19 cellular contexts compared by ENCODE assay signal in genomic region chr21:37670883-37671282, GRCh38.
DNase-seq lines count a peak whose midpoint lies in the region; ATAC-seq and TF ChIP-seq lines count a peak whose summit lies in the region.
"Had no signal": no experiment of that assay in that cellular context is flagged by ENCODE, and none has a peak within 500 bp of the region (broad histone marks: within the 10 kb centered on the region; RNA-seq: fewer than 3 reads in every experiment).

No MANE protein-coding gene starts in this region.

- ATAC-seq in left lung, result peak; percentile 58
- ATAC-seq in stimulated activated memory B cell treated with anti-CD40 and anti-IgM and Interleukin-4, amounts not matched to agents 10 μg/mL and 1 μg/mL and 100 μg/mL, for 72 hours, result no peak
- ATAC-seq: esophagus mucosa had no signal

- peaks cover 0 to 12% of the 10 kb centered on the region in 2 donors for H3K27me3 ChIP-seq in left lung
- H3K27me3 ChIP-seq in tibial artery, result peaks cover 0 to 16% of the 10 kb centered on the region in 2 donors
- H3K27me3 ChIP-seq: SJSA1 had no signal

- H3K36me3 Mint-ChIP-seq in stimulated activated memory B cell treated with anti-CD40 and anti-IgM and Interleukin-4, amounts not matched to agents 10 μg/mL and 1 μg/mL and 100 μg/mL, for 72 hours, result no peaks in the 10 kb centered on the region
- H3K36me3 Mint-ChIP-seq: activated naive CD8-positive, alpha-beta T cell treated with anti-CD3 and anti-CD28 coated beads for 36 hours had no signal

- H3K9me3 Mint-ChIP-seq in stimulated activated memory B cell treated with anti-CD40 and anti-IgM and Interleukin-4, amounts not matched to agents 10 μg/mL and 1 μg/mL and 100 μg/mL, for 72 hours, result no peaks in the 10 kb centered on the region
- H3K9me3 Mint-ChIP-seq: activated CD4-positive, alpha-beta T cell treated with anti-CD3 and anti-CD28 coated beads, Interleukin-2, amount 10 ng/mL, durations not matched to agents 7 days and 5 days; activated naive CD8-positive, alpha-beta T cell treated with anti-CD3 and anti-CD28 coated beads for 36 hours; stimulated activated naive CD8-positive, alpha-beta T cell treated with anti-CD3 and anti-CD28 coated beads, Interleukin-15, Interleukin-2, amounts not matched to agents 100 ng/mL and 50 ng/mL, for 24 hours had no signal

- no peak overlapping the region for H3K27ac Mint-ChIP-seq in stimulated activated memory B cell treated with anti-CD40 and anti-IgM and Interleukin-4, amounts not matched to agents 10 μg/mL and 1 μg/mL and 100 μg/mL, for 72 hours
- H3K27ac Mint-ChIP-seq: activated CD4-positive, alpha-beta T cell treated with anti-CD3 and anti-CD28 coated beads, Interleukin-2, amount 10 ng/mL, durations not matched to agents 7 days and 5 days; activated naive CD8-positive, alpha-beta T cell treated with anti-CD3 and anti-CD28 coated beads for 36 hours; stimulated activated naive CD8-positive, alpha-beta T cell treated with anti-CD3 and anti-CD28 coated beads, Interleukin-15, Interleukin-2, amounts not matched to agents 100 ng/mL and 50 ng/mL, for 24 hours had no signal

- H3K9me3 ChIP-seq in left lung (no peaks in the 10 kb centered on the region), tibial artery (no peaks in the 10 kb centered on the region)
- H3K9me3 ChIP-seq: neutrophil, SJSA1 had no signal

- TF ChIP-seq CTCF in AG09309 (IDR thresholded peaks at IDR 0.05; ENCODE audit: control insufficient read depth, insufficient read depth, low read depth, low read length, missing control alignments) (no peak), left lung (IDR thresholded peaks at IDR 0.05) (no peak), tibial artery (IDR thresholded peaks at IDR 0.05) (no peak)

- H3K27ac ChIP-seq in left lung (no peak overlapping the region), tibial artery (no peak overlapping the region)
- H3K27ac ChIP-seq: neutrophil, SJSA1, skin epidermis had no signal

- H3K4me3 Mint-ChIP-seq in stimulated activated memory B cell treated with anti-CD40 and anti-IgM and Interleukin-4, amounts not matched to agents 10 μg/mL and 1 μg/mL and 100 μg/mL, for 72 hours, result no peak overlapping the region
- H3K4me3 Mint-ChIP-seq: activated CD4-positive, alpha-beta T cell treated with anti-CD3 and anti-CD28 coated beads, Interleukin-2, amount 10 ng/mL, durations not matched to agents 7 days and 5 days; activated naive CD8-positive, alpha-beta T cell treated with anti-CD3 and anti-CD28 coated beads for 36 hours; stimulated activated naive CD8-positive, alpha-beta T cell treated with anti-CD3 and anti-CD28 coated beads, Interleukin-15, Interleukin-2, amounts not matched to agents 100 ng/mL and 50 ng/mL, for 24 hours had no signal

- H3K4me3 ChIP-seq in AG09309 (ENCODE audit: control insufficient read depth, low read depth, low read length), result no peak overlapping the region
- H3K4me3 ChIP-seq in left lung, result no peak overlapping the region
- no peak overlapping the region for H3K4me3 ChIP-seq in tibial artery
- H3K4me3 ChIP-seq: SJSA1, skin epidermis had no signal

- H3K4me1 ChIP-seq in left lung, result peaks cover 3 to 19% of the 10 kb centered on the region in 2 donors
- H3K4me1 ChIP-seq in tibial artery, result peaks cover 0 to 8% (median 2%) of the 10 kb centered on the region in 4 donors

- H3K36me3 ChIP-seq in left lung, result no peaks in the 10 kb centered on the region
- no peaks in the 10 kb centered on the region for H3K36me3 ChIP-seq in tibial artery
- H3K36me3 ChIP-seq: neutrophil, SJSA1 had no signal

- H3K4me1 Mint-ChIP-seq in stimulated activated memory B cell treated with anti-CD40 and anti-IgM and Interleukin-4, amounts not matched to agents 10 μg/mL and 1 μg/mL and 100 μg/mL, for 72 hours, result no peaks in the 10 kb centered on the region
- H3K4me1 Mint-ChIP-seq: activated naive CD8-positive, alpha-beta T cell treated with anti-CD3 and anti-CD28 coated beads for 36 hours had no signal

- H3K27me3 Mint-ChIP-seq in stimulated activated memory B cell treated with anti-CD40 and anti-IgM and Interleukin-4, amounts not matched to agents 10 μg/mL and 1 μg/mL and 100 μg/mL, for 72 hours, result peaks cover 19% of the 10 kb centered on the region

- DNase-seq in AG09309 (ENCODE audit: low read depth) (peak; percentile 32), NCI-H2029 (lab: John Stamatoyannopoulos, UW) (peak; percentile 48), dermis microvascular lymphatic vessel endothelial cell (ENCODE audit: low read depth in 2 of 2) (peak; percentile 9 to 32), left lung (peak in 1 of 2 donors; percentile 49), ecto neural progenitor cell (ENCODE audit: low spot score) (no peak), tibial artery (no peak), SHP77 (lab: John Stamatoyannopoulos, UW) (no peak)
- DNase-seq: activated CD4-positive, alpha-beta T cell treated with anti-CD3 and anti-CD28 coated beads, Interleukin-2, amount 10 ng/mL, durations not matched to agents 7 days and 5 days; activated naive CD8-positive, alpha-beta T cell treated with anti-CD3 and anti-CD28 coated beads for 36 hours; activated T-cell treated with anti-CD3 and anti-CD28 coated beads, Interleukin-2, amount 50 U/mL, for 1 hour; DMS 273 treated with DMSO at 0.1 percent for 48 hours; NK-92 treated with Interleukin-12 subunit alpha and Interleukin-12 subunit beta, amount 100 ng/mL, for 24 hours; T1000 had no signal

- intact Hi-C loops in left lung (cut with DNase I) (no loop called here), tibial artery (cut with DNase I; ENCODE audit: low total_unique reads) (no loop called here)

Comparison
In these comparisons a context has a peak if more than half of its experiments do, and no peak if none do; other contexts are left out.
1. DNase-seq: peak in AG09309 (single experiment), NCI-H2029 (single experiment) and dermis microvascular lymphatic vessel endothelial cell (2 of 2); none in ecto neural progenitor cell (single experiment), tibial artery (0 of 2) and SHP77 (0 of 2).